In genomic region chr5:181189962-181190710, GRCh38 we compare ENCODE assay signal across 8 cellular contexts. TPM values are rescaled to one million over a fixed set of nuclear protein-coding genes. Genes with fewer than 3 reads are reported as not detected.
DNase-seq lines count a peak whose midpoint lies in the region; ATAC-seq and TF ChIP-seq lines count a peak whose summit lies in the region.

No MANE protein-coding gene starts in this region.

- no peaks in the 10 kb centered on the region for H3K27me3 ChIP-seq in left ventricle myocardium inferior (ENCODE audit: low read depth)

- intact Hi-C loops in left ventricle myocardium inferior (cut with micrococcal nuclease), result no loop called here

- H3K4me1 ChIP-seq in left ventricle myocardium inferior, result peaks cover 69% of the 10 kb centered on the region

- H3K9me3 ChIP-seq in left ventricle myocardium inferior (replicated peaks), result no peaks in the 10 kb centered on the region

- peaks cover under 1% of the 10 kb centered on the region for H3K36me3 ChIP-seq in left ventricle myocardium inferior

- peak; percentile 2 for ATAC-seq in HG03159 (IDR thresholded peaks at IDR 0.05; ENCODE audit: unreplicated experiment)

- peak; percentile 46 for DNase-seq in activated T-cell treated with anti-CD3 and anti-CD28 coated beads for 4 hours
- DNase-seq in left ventricle myocardium inferior, result no peak
- DNase-seq in AG20443 (ENCODE audit: low spot score), result no peak
- DNase-seq in NCI-H1694 (lab: John Stamatoyannopoulos, UW), result no peak
- no peak for DNase-seq in mucosa of gallbladder (ENCODE audit: low spot score)
- no peak for DNase-seq in activated gamma-delta T cell treated with Interleukin-2 at 50 U/mL for 16 hours

- H3K4me3 ChIP-seq in left ventricle myocardium inferior (peak overlapping the region; percentile 76), skin epidermis (peak overlapping the region; percentile 60 to 78 (median 71))

- peak overlapping the region; percentile 97 for H3K27ac ChIP-seq in left ventricle myocardium inferior (replicated peaks)
- peak overlapping the region in 18 of 21 experiments; percentile 37 to 95 (median 86) for H3K27ac ChIP-seq in skin epidermis

- TF ChIP-seq CTCF in left ventricle myocardium inferior (IDR thresholded peaks at IDR 0.05; ENCODE audit: borderline replicate concordance), result no peak

RNA-seq across cellular contexts. Expression of gene TRIM7, which starts 14.9 kb away (rescaled TPM):
- total RNA-seq in left ventricle myocardium inferior (6.4 TPM), mucosa of gallbladder (1.2 TPM)

RNA-seq across cellular contexts. Expression of gene TRIM41, which starts 32.9 kb away (rescaled TPM):
- 26.4 TPM for total RNA-seq in left ventricle myocardium inferior
- total RNA-seq in mucosa of gallbladder, result 47.6 TPM

RNA-seq across cellular contexts. Expression of gene OR2V2, which starts 42.8 kb away (rescaled TPM):
- not detected for total RNA-seq in left ventricle myocardium inferior
- not detected for total RNA-seq in mucosa of gallbladder

RNA-seq across cellular contexts. Expression of gene RACK1, which starts 53.6 kb away (rescaled TPM):
- 628 TPM for total RNA-seq in left ventricle myocardium inferior
- total RNA-seq in mucosa of gallbladder, result 1,033 TPM

RNA-seq across cellular contexts. Expression of gene OR2V1, which starts 59.2 kb away (rescaled TPM):
- total RNA-seq in left ventricle myocardium inferior (not detected), mucosa of gallbladder (not detected)
